In the genomic region with DNA sequence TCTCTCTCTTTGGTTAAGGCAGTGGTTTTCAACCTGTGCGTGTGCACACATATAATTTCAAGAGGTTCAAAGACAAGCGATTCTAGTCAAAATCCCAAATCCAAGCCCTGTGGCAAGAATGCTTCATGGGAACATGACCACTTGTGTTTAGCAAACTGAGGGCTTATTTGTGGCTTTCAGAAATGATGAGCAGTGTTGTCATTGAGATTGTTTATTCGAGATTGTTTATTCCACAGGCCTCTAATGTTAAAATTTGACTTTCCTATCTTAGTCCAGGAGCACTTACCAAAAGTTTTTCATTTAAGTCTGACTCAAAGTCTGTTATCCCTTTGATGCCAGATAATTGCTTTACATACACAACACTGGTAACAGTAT, we compare ENCODE assay signal across 17 cellular contexts.
DNase-seq lines count a peak whose midpoint lies in the region; ATAC-seq lines count a peak whose summit lies in the region.
"Had no signal": no experiment of that assay in that cellular context is flagged by ENCODE, and none has a peak within 500 bp of the region (broad histone marks: within the 10 kb centered on the region; RNA-seq: fewer than 3 reads in every experiment).

No MANE protein-coding gene starts in this region.

- ATAC-seq in activated T-helper 17 cell treated with anti-CD3 and anti-CD28 coated beads, Interleukin-2, amount 50 U/mL, for 72 hours (replicated peaks) = no peak
- ATAC-seq in HG03159 (IDR thresholded peaks at IDR 0.05; ENCODE audit: unreplicated experiment) = no peak
- ATAC-seq: A549; CD8-positive, alpha-beta T cell had no signal

- H3K9me3 Mint-ChIP-seq in activated CD4-positive, alpha-beta T cell treated with anti-CD3 and anti-CD28 coated beads, Interleukin-2, amount 10 ng/mL, durations not matched to agents 24 days and 14 days = peaks cover 9% of the 10 kb centered on the region
- no peaks in the 10 kb centered on the region for H3K9me3 Mint-ChIP-seq in activated T-helper 17 cell treated with anti-CD3 and anti-CD28 coated beads, Interleukin-2, amount 50 U/mL, for 72 hours
- H3K9me3 Mint-ChIP-seq: CD4-positive, alpha-beta T cell; CD8-positive, alpha-beta T cell had no signal

- no peak overlapping the region for H3K4ac ChIP-seq in mesendoderm (ENCODE audit: low read depth, low read length)

- H3K79me2 ChIP-seq in mesendoderm (ENCODE audit: control insufficient read depth, insufficient read depth, low read length) = no peaks in the 10 kb centered on the region

- no peak overlapping the region for H3K27ac ChIP-seq in mesendoderm (ENCODE audit: low read depth, low read length)
- H3K27ac ChIP-seq: 22Rv1; BLaER1 treated with 17β-estradiol and CSF1 and Interleukin-3, amounts not matched to agents 10 nM and 100 nM; C4-2B had no signal

- WGBS in mesendoderm (ENCODE audit: extremely low coverage, insufficient coverage, low lambda C conversion rate) = no CpG with 5 or more reads among the region's 3 CpGs

- no peak overlapping the region for H3K4me2 ChIP-seq in mesendoderm (ENCODE audit: low read length)
- H3K4me2 ChIP-seq: A549; BLaER1 treated with 17β-estradiol and CSF1 and Interleukin-3, amounts not matched to agents 10 nM and 100 nM had no signal

- H4K5ac ChIP-seq in mesendoderm (ENCODE audit: low read length) = no peak overlapping the region

- no peak overlapping the region for H2BK5ac ChIP-seq in mesendoderm (ENCODE audit: low read length)

- H3K9ac ChIP-seq in mesendoderm (ENCODE audit: low read length) = no peak overlapping the region
- H3K9ac ChIP-seq: BLaER1 treated with 17β-estradiol and CSF1 and Interleukin-3, amounts not matched to agents 10 nM and 100 nM had no signal

- H3K27me3 Mint-ChIP-seq in activated CD4-positive, alpha-beta T cell treated with anti-CD3 and anti-CD28 coated beads, Interleukin-2, amount 10 ng/mL, durations not matched to agents 24 days and 14 days = no peaks in the 10 kb centered on the region
- peaks cover 4% of the 10 kb centered on the region for H3K27me3 Mint-ChIP-seq in activated T-helper 17 cell treated with anti-CD3 and anti-CD28 coated beads, Interleukin-2, amount 50 U/mL, for 72 hours
- H3K27me3 Mint-ChIP-seq: B cell; CD4-positive, alpha-beta T cell had no signal

- no peaks in the 10 kb centered on the region for H3K4me1 ChIP-seq in mesendoderm (ENCODE audit: control insufficient read depth, low read depth, low read length)

- H3K27ac Mint-ChIP-seq in activated CD4-positive, alpha-beta T cell treated with anti-CD3 and anti-CD28 coated beads, Interleukin-2, amount 10 ng/mL, durations not matched to agents 24 days and 14 days = peak overlapping the region; percentile 18
- H3K27ac Mint-ChIP-seq in activated T-helper 17 cell treated with anti-CD3 and anti-CD28 coated beads, Interleukin-2, amount 50 U/mL, for 72 hours = peak overlapping the region; percentile 24
- H3K27ac Mint-ChIP-seq: B cell; CD4-positive, alpha-beta T cell; CD8-positive, alpha-beta T cell had no signal

- H4K8ac ChIP-seq in mesendoderm (ENCODE audit: low read depth, low read length) = no peak overlapping the region

- peak; percentile 37 for DNase-seq in activated CD4-positive, alpha-beta T cell treated with anti-CD3 and anti-CD28 coated beads, Interleukin-2, amount 10 ng/mL, durations not matched to agents 24 days and 14 days
- DNase-seq in activated CD4-positive, alpha-beta T cell treated with anti-CD3 and anti-CD28 coated beads, Interleukin-2, amount 50 U/mL, for 1 hour = no peak
- DNase-seq in mesendoderm (no peak), NCI-H187 (lab: John Stamatoyannopoulos, UW) (no peak)
- DNase-seq: Caco-2; Calu3; CD4-positive, alpha-beta T cell; CD8-positive, alpha-beta T cell; DMS79 treated with DMSO at 0.1 percent for 48 hours; GF-D8 had no signal

- no peaks in the 10 kb centered on the region for H3K36me3 ChIP-seq in mesendoderm (ENCODE audit: control insufficient read depth, insufficient read depth, low read length)
- H3K36me3 ChIP-seq: BLaER1 treated with 17β-estradiol and CSF1 and Interleukin-3, amounts not matched to agents 10 nM and 100 nM had no signal

- intact Hi-C loops in activated CD4-positive, alpha-beta T cell treated with anti-CD3 and anti-CD28 coated beads, Interleukin-2, amount 10 ng/mL, durations not matched to agents 24 days and 14 days (cut with micrococcal nuclease) = loop anchor here (10.0 kb wide), 1 partner anchor 428 kb away; a partner anchor contains a TSS

- H3K79me1 ChIP-seq in mesendoderm (ENCODE audit: low read length) = no peaks in the 10 kb centered on the region

- H3K23ac ChIP-seq in mesendoderm (ENCODE audit: low read length) = no peak overlapping the region

- no peak overlapping the region for H3K56ac ChIP-seq in mesendoderm (ENCODE audit: low read length)

- H2AK5ac ChIP-seq in mesendoderm (ENCODE audit: low read length) = no peak overlapping the region

- H3K4me1 Mint-ChIP-seq in activated CD4-positive, alpha-beta T cell treated with anti-CD3 and anti-CD28 coated beads, Interleukin-2, amount 10 ng/mL, durations not matched to agents 24 days and 14 days = peaks cover 35% of the 10 kb centered on the region
- peaks cover 21% of the 10 kb centered on the region for H3K4me1 Mint-ChIP-seq in activated T-helper 17 cell treated with anti-CD3 and anti-CD28 coated beads, Interleukin-2, amount 50 U/mL, for 72 hours
- H3K4me1 Mint-ChIP-seq: B cell had no signal

- H3K27me3 ChIP-seq in mesendoderm (ENCODE audit: insufficient read depth, low read length, poor library complexity) = no peaks in the 10 kb centered on the region
- H3K27me3 ChIP-seq: BLaER1 treated with 17β-estradiol and CSF1 and Interleukin-3, amounts not matched to agents 10 nM and 100 nM had no signal

- no peak overlapping the region for H3K18ac ChIP-seq in mesendoderm (ENCODE audit: low read length)

- H3K4me3 Mint-ChIP-seq in activated CD4-positive, alpha-beta T cell treated with anti-CD3 and anti-CD28 coated beads, Interleukin-2, amount 10 ng/mL, durations not matched to agents 24 days and 14 days = no peak overlapping the region
- H3K4me3 Mint-ChIP-seq in activated T-helper 17 cell treated with anti-CD3 and anti-CD28 coated beads, Interleukin-2, amount 50 U/mL, for 72 hours = peak overlapping the region; percentile 25
- H3K4me3 Mint-ChIP-seq: B cell; CD4-positive, alpha-beta T cell; CD8-positive, alpha-beta T cell had no signal

- no peak overlapping the region for H3K4me3 ChIP-seq in mesendoderm (ENCODE audit: low read length)
- H3K4me3 ChIP-seq: A549; BLaER1 treated with 17β-estradiol and CSF1 and Interleukin-3, amounts not matched to agents 10 nM and 100 nM had no signal

- H3K36me3 Mint-ChIP-seq in activated CD4-positive, alpha-beta T cell treated with anti-CD3 and anti-CD28 coated beads, Interleukin-2, amount 10 ng/mL, durations not matched to agents 24 days and 14 days (ENCODE audit: low read depth) = peaks cover 2% of the 10 kb centered on the region
- no peaks in the 10 kb centered on the region for H3K36me3 Mint-ChIP-seq in activated T-helper 17 cell treated with anti-CD3 and anti-CD28 coated beads, Interleukin-2, amount 50 U/mL, for 72 hours (ENCODE audit: low read depth)
- H3K36me3 Mint-ChIP-seq: CD8-positive, alpha-beta T cell had no signal

- H2BK15ac ChIP-seq in mesendoderm (replicated peaks; ENCODE audit: low read depth) = no peak overlapping the region

- H2BK120ac ChIP-seq in mesendoderm (ENCODE audit: low read depth, low read length) = peak overlapping the region; percentile 9
